ENCODE assay signal across 8 cellular contexts in genomic region chr9:83622814-83623633, GRCh38. TPM values are rescaled to one million over a fixed set of nuclear protein-coding genes. Genes with fewer than 3 reads are reported as not detected.
DNase-seq lines count a peak whose midpoint lies in the region; ATAC-seq and TF ChIP-seq lines count a peak whose summit lies in the region.

TSS of gene IDNK (plus strand) at chr9:83623143. CDS start at chr9:83623172, 29 bp downstream.

- H3K36me3 ChIP-seq in Peyer's patch (peaks cover 0 to 5% (median 0%) of the 10 kb centered on the region in 3 donors), neural progenitor cell (no peaks in the 10 kb centered on the region)

- H3K4me1 ChIP-seq in Peyer's patch = peaks cover 0 to 14% (median 9%) of the 10 kb centered on the region in 4 donors
- H3K4me1 ChIP-seq in neural progenitor cell = peaks cover 10% of the 10 kb centered on the region

- H3K27me3 ChIP-seq in HL-60 (ENCODE audit: insufficient read depth, poor library complexity, severe bottlenecking) (no peaks in the 10 kb centered on the region), Peyer's patch (no peaks in the 10 kb centered on the region), neural progenitor cell (no peaks in the 10 kb centered on the region)

- peaks cover 19% of the 10 kb centered on the region for H3K4me1 Mint-ChIP-seq in neural progenitor cell

- H3K4me3 ChIP-seq in HL-60 (replicated peaks; ENCODE audit: insufficient read depth, low read length) = peak within 1 kb of the TSS; percentile 76
- H3K4me3 ChIP-seq in Peyer's patch = peak within 1 kb of the TSS; percentile 56 to 79 (median 63)
- H3K4me3 ChIP-seq in neural progenitor cell = peak within 1 kb of the TSS; percentile 76

- H3K9me3 Mint-ChIP-seq in neural progenitor cell = no peaks in the 10 kb centered on the region

- ATAC-seq in GM19467 (IDR thresholded peaks at IDR 0.05; ENCODE audit: unreplicated experiment) = peak; percentile 76

- H3F3A ChIP-seq in neural progenitor cell (ENCODE audit: low read depth) = peaks cover 9% of the 10 kb centered on the region

- H3K27me3 Mint-ChIP-seq in neural progenitor cell (ENCODE audit: insufficient read depth, low read depth) = no peaks in the 10 kb centered on the region

- H3K27ac ChIP-seq in HL-60 (replicated peaks) = peak within 1 kb of the TSS; percentile 85
- H3K27ac ChIP-seq in Peyer's patch = peak within 1 kb of the TSS; percentile 88 to 94 (median 93)
- no peak within 1 kb of the TSS for H3K27ac ChIP-seq in neural progenitor cell

- TF ChIP-seq POLR2A in Peyer's patch (IDR thresholded peaks at IDR 0.05) = peak; percentile 46 to 62

- H3K4me2 ChIP-seq in neural progenitor cell = peak within 1 kb of the TSS; percentile 75

- H3K4me3 Mint-ChIP-seq in neural progenitor cell = peak within 1 kb of the TSS; percentile 93

- peak; percentile 85 for DNase-seq in D341Med (ENCODE audit: low spot score)
- peak; percentile 67 to 74 for DNase-seq in HL-60 (ENCODE audit: low read depth in 1 of 2, low spot score in 1 of 2)
- peak; percentile 72 to 87 (median 84) for DNase-seq in Peyer's patch
- DNase-seq in activated effector memory CD4-positive, alpha-beta T cell treated with anti-CD3 and anti-CD28 coated beads, Interleukin-2, amount 50 U/mL, for 16 hours = peak; percentile 87
- DNase-seq in fibroblast of the conjunctiva (ENCODE audit: low read depth) = peak; percentile 17
- peak; percentile 85 for DNase-seq in neural progenitor cell (ENCODE audit: low spot score)
- peak; percentile 58 for DNase-seq in superior temporal gyrus (ENCODE audit: extremely low spot score)

- no peaks in the 10 kb centered on the region for H4K20me1 ChIP-seq in neural progenitor cell (ENCODE audit: low read depth)

- H3K27ac Mint-ChIP-seq in neural progenitor cell = peak within 1 kb of the TSS; percentile 97

- H3K36me3 Mint-ChIP-seq in neural progenitor cell = peaks cover 7% of the 10 kb centered on the region

- H2AFZ ChIP-seq in neural progenitor cell (replicated peaks) = peak within 1 kb of the TSS; percentile 81

- H3K9me3 ChIP-seq in Peyer's patch (no peaks in the 10 kb centered on the region), neural progenitor cell (ENCODE audit: low read depth) (no peaks in the 10 kb centered on the region)

- peak within 1 kb of the TSS; percentile 55 for H3K9ac ChIP-seq in neural progenitor cell

- TF ChIP-seq CTCF in HL-60 (IDR thresholded peaks at IDR 0.05; ENCODE audit: insufficient read depth, low read length) = no peak
- TF ChIP-seq CTCF in Peyer's patch (IDR thresholded peaks at IDR 0.05) = no peak
- no peak for TF ChIP-seq CTCF in neural progenitor cell (IDR thresholded peaks at IDR 0.05)

- H3K79me2 ChIP-seq in neural progenitor cell (ENCODE audit: low read depth) = peaks cover 4% of the 10 kb centered on the region

RNA-seq across cellular contexts. Expression of gene IDNK, which starts in this region (rescaled TPM):
- 10 to 100 TPM in 2 of 4 donors, 1 to 10 TPM in 1, not detected in 1; 9.9 to 14.1 (median 12.1) TPM for total RNA-seq in Peyer's patch
- 3.0 and 9.0 TPM in 2 replicates for total RNA-seq in neural progenitor cell (ENCODE audit: low replicate concordance)

Comparison
In these comparisons a context has a peak if more than half of its experiments do, and no peak if none do; other contexts are left out.
1. DNase-seq: peak in every context shown above with its lines; median percentile 87 in activated effector memory CD4-positive, alpha-beta T cell treated with anti-CD3 and anti-CD28 coated beads, Interleukin-2, amount 50 U/mL, for 16 hours; 85 in D341Med; 85 in neural progenitor cell; 84 in Peyer's patch; 70 in HL-60; 58 in superior temporal gyrus; 17 in fibroblast of the conjunctiva.